Comparison of ENCODE assay signal across 8 cellular contexts in the genomic region with DNA sequence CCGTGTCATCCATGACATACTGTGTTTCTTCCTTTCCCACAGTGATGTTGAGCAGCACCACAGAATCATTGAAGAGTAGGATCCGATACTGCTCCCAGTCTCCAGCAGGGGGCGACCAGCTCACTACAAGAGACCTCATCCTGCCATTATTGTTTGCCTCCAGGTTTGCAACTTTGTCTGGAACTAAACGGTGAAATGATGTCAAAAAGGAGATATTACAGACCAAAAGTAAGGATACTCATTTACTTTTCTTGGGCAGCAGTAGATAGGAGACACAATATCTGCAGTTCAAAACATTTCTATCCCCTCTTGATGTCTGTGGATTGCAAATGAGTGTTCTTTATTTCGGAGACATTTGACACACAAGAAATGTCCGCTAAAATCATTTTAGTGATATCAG. TPM values are rescaled to one million over a fixed set of nuclear protein-coding genes. Genes with fewer than 3 reads are reported as not detected.
A peak's percentile ranks its signal among the peaks of the same experiment; 100 is the strongest.
DNase-seq lines count a peak whose midpoint lies in the region; ATAC-seq, FAIRE-seq and TF ChIP-seq lines count a peak whose summit lies in the region.

No MANE protein-coding gene starts in this region.

- peaks cover 27% of the 10 kb centered on the region for H3K9me3 Mint-ChIP-seq in WTC11

- peak; percentile 84 for FAIRE-seq in HepG2 (lab: Jason Lieb, UNC)

- peak; percentile 83 for TF ChIP-seq CTCF in WTC11 (IDR thresholded peaks at IDR 0.05)
- peak; percentile 84 for TF ChIP-seq CTCF in HepG2 (CRISPR knock-in tag; IDR thresholded peaks at IDR 0.05)

- no peaks in the 10 kb centered on the region; the same call in 1 of the 2 replicates for H3K27me3 Mint-ChIP-seq in WTC11 (ENCODE audit: low read depth)

- H3K27me3 ChIP-seq in HepG2 (ENCODE audit: control insufficient read depth in 1 of 2, insufficient read depth in 2 of 2, low read length in 2 of 2) = no peaks in the 10 kb centered on the region

- TF ChIP-seq POLR2A in HepG2 (IDR thresholded peaks at IDR 0.05; ENCODE audit: insufficient read depth in 1 of 2, low read depth in 2 of 2, low read length in 2 of 2) = no peak

- CTCF ChIA-PET in WTC11 (lab: Charles Lee) = interaction anchor here (0.6 to 1.9 kb wide), 10 partner anchors 8 to 131 kb away, joined by 3 to 12 read pairs (median 5); no protein-coding TSS in a partner anchor
- CTCF ChIA-PET in HepG2 (lab: Yijun Ruan, JAX; ENCODE audit: low intra/inter-chr PET ratio, low total read pairs) = interaction anchor here (1.5 to 2.3 kb wide), 2 partner anchors 129 to 140 kb away, joined by 10 to 18 read pairs; no protein-coding TSS in a partner anchor

- no peaks in the 10 kb centered on the region for H3K4me1 ChIP-seq in HepG2 (ENCODE audit: insufficient read depth, low read length)

- no TSS peak for BruUV-seq in HepG2 (replicated peaks; lab: Mats Ljungman, UMichigan)

- no peaks in the 10 kb centered on the region for H4K20me1 ChIP-seq in HepG2 (ENCODE audit: insufficient read depth, low read length)

- no peaks in the 10 kb centered on the region for H3K9me3 ChIP-seq in HepG2 (ENCODE audit: low read length)

- H3K9ac ChIP-seq in HepG2 (ENCODE audit: insufficient read depth, low read depth, low read length) = no peak overlapping the region

- peak; percentile 55; the same call in 1 of the 2 replicates for TF ChIP-seq RAD21 in HepG2 (CRISPR knock-in tag; IDR thresholded peaks at IDR 0.05)

- peak overlapping the region; percentile 46; the same call in 1 of the 2 replicates for H3K27ac Mint-ChIP-seq in WTC11

- no peak overlapping the region for H2AFZ ChIP-seq in HepG2 (ENCODE audit: low read length)

- in situ Hi-C loops in HepG2 (cut with HindIII; ENCODE audit: extremely low pct_ligation_motif_present, low pct_unique_long_range_greater_than_20kb) = loop anchor here (5.0 kb wide), 1 partner anchor 127 kb away; no protein-coding TSS in a partner anchor

- no peak overlapping the region for H3K27ac ChIP-seq in HepG2 (ENCODE audit: extremely low read length, insufficient read depth, low read length)

- H3K4me3 Mint-ChIP-seq in WTC11 = no peak overlapping the region

- POLR2A ChIA-PET in WTC11 (lab: Charles Lee) (interaction anchor here (0.7 kb wide), 1 partner anchor 16 kb away, joined by 3 read pairs; no protein-coding TSS in a partner anchor), HepG2 (lab: Yijun Ruan, JAX) (no interaction called here)

- peaks cover 29% of the 10 kb centered on the region for H3K36me3 Mint-ChIP-seq in WTC11

- H3K4me1 Mint-ChIP-seq in WTC11 = peaks cover 10% of the 10 kb centered on the region

- ATAC-seq in Right ventricle myocardium inferior (peak; percentile 48), HG02943 (IDR thresholded peaks at IDR 0.05; ENCODE audit: low read depth, unreplicated experiment) (peak; percentile 79), WTC11 (peak; percentile 98), HepG2 (peak; percentile 94)

- WGBS in HepG2 (ENCODE audit: low lambda C conversion rate) = 30% methylated on average over 6 of the region's 6 CpGs

- H3K4me3 ChIP-seq in HepG2 (replicated peaks in 1 of 3; ENCODE audit: insufficient read depth in 1 of 3, low read depth in 2 of 3, low read length in 3 of 3) = no peak overlapping the region

- DNase-seq in Right ventricle myocardium inferior (ENCODE audit: missing footprints) (peak; percentile 74), cardiac septum (ENCODE audit: low spot score) (no peak), NCI-H1930 (lab: John Stamatoyannopoulos, UW) (peak; percentile 18 to 37), WTC11 (ENCODE audit: low spot score) (peak; percentile 81), cerebellum (ENCODE audit: low spot score) (peak; percentile 27), HepG2 (ENCODE audit: low spot score) (peak; percentile 49)
- peak in 2 of 3 donors; percentile 12 to 19 for DNase-seq in stimulated activated CD4-positive, alpha-beta T cell treated with anti-CD3 and anti-CD28 coated beads, TNF-alpha, amount 100 ng/mL, for 1 hour (ENCODE audit: low read depth in 3 of 3, low spot score in 1 of 3)

- intact Hi-C loops in Right ventricle myocardium inferior (cut with DNase I) = loop anchor here (2.0 kb wide), 1 partner anchor 129 kb away; no protein-coding TSS in a partner anchor
- intact Hi-C loops in cardiac septum (cut with DNase I) = loop anchor here (2.0 to 10.0 kb wide), 2 partner anchors 55 to 131 kb away; no protein-coding TSS in a partner anchor
- intact Hi-C loops in HepG2 (cut with micrococcal nuclease; ENCODE audit: unreplicated experiment) = loop anchor here (1.0 kb wide), 2 partner anchors 130 to 140 kb away; no protein-coding TSS in a partner anchor

- TF ChIP-seq EP300 in HepG2 (IDR thresholded peaks at IDR 0.05; ENCODE audit: low read depth in 2 of 2, low read length in 2 of 2) (no peak), HepG2 (CRISPR knock-in tag; IDR thresholded peaks at IDR 0.05; ENCODE audit: borderline replicate concordance) (no peak)

- no peaks in the 10 kb centered on the region for H3K36me3 ChIP-seq in HepG2 (replicated peaks in 1 of 2; ENCODE audit: control insufficient read depth in 1 of 2, insufficient read depth in 2 of 2, low read length in 2 of 2)

- no peak overlapping the region for H3K4me2 ChIP-seq in HepG2 (ENCODE audit: low read depth, low read length)

- no peaks in the 10 kb centered on the region for H3K79me2 ChIP-seq in HepG2 (ENCODE audit: insufficient read depth, low read length)

TF ChIP-seq in WTC11, 78 proteins besides CTCF, POLR2A, EP300 and RAD21 (continues in another document):
- TF ChIP-seq ATF1 (CRISPR knock-in tag; IDR thresholded peaks at IDR 0.05) = no peak
- TF ChIP-seq ZBTB43 (CRISPR knock-in tag; IDR thresholded peaks at IDR 0.05) = no peak

TF ChIP-seq in HepG2, 621 proteins besides CTCF, POLR2A, EP300 and RAD21:
- TF ChIP-seq ZNF138 (CRISPR knock-in tag; IDR thresholded peaks at IDR 0.05; ENCODE audit: low read depth) (no peak), STAG1 (CRISPR knock-in tag; IDR thresholded peaks at IDR 0.05) (peak; percentile 80), ZBTB3 (CRISPR knock-in tag; IDR thresholded peaks at IDR 0.05; ENCODE audit: borderline replicate concordance, low read depth) (no peak), PHF8 (CRISPR knock-in tag; IDR thresholded peaks at IDR 0.05) (no peak), SMC3 (IDR thresholded peaks at IDR 0.05; ENCODE audit: low read length) (peak; percentile 76), ATF2 (CRISPR knock-in tag; IDR thresholded peaks at IDR 0.05) (no peak), ASH2L (IDR thresholded peaks at IDR 0.05; ENCODE audit: insufficient read length, low read depth, low read length) (no peak), SKI (IDR thresholded peaks at IDR 0.05; ENCODE audit: partially characterized antibody) (no peak), MIXL1 (CRISPR knock-in tag; IDR thresholded peaks at IDR 0.05) (peak; percentile 15; the same call in 1 of the 2 replicates), ZNF644 (CRISPR knock-in tag; IDR thresholded peaks at IDR 0.05; ENCODE audit: low read depth) (peak; percentile 65; the same call in 1 of the 2 replicates)
- TF ChIP-seq, protein P1, sequence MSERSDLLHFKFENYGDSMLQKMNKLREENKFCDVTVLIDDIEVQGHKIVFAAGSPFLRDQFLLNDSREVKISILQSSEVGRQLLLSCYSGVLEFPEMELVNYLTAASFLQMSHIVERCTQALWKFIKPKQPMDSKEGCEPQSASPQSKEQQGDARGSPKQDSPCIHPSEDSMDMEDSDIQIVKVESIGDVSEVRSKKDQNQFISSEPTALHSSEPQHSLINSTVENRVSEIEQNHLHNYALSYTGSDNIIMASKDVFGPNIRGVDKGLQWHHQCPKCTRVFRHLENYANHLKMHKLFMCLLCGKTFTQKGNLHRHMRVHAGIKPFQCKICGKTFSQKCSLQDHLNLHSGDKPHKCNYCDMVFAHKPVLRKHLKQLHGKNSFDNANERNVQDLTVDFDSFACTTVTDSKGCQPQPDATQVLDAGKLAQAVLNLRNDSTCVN (CRISPR knock-in tag; IDR thresholded peaks at IDR 0.05; ENCODE audit: borderline replicate concordance) = no peak

RNA-seq across cellular contexts. Expression of gene PTPRB, which starts 47.2 kb away (rescaled TPM):
- total RNA-seq in Right ventricle myocardium inferior = 38.1 TPM
- total RNA-seq in cardiac septum = 28.9 TPM
- total RNA-seq in WTC11 (2021) = 2.9 to 3.3 TPM (median 3.1 TPM) in 3 replicates
- 8.3 TPM for total RNA-seq in cerebellum
- 0.02 TPM in 1 of 2 replicates, not detected in the other for total RNA-seq in HepG2 (2016; rRNA removed; fragmentation: Illumina TruSeq; extraction: Trizol)
- not detected in 2 replicates for total RNA-seq in HepG2 (2016; cell fraction: cytosol; rRNA removed; fragmentation: Illumina TruSeq; extraction: Trizol; ENCODE audit: low read depth)
- total RNA-seq in HepG2 (2016; cell fraction: insoluble cytoplasmic fraction; rRNA removed; fragmentation: Illumina TruSeq; extraction: Trizol) = under 0.01 TPM in 1 of 2 replicates, not detected in the other
- not detected in 2 replicates for total RNA-seq in HepG2 (2016; cell fraction: membrane; rRNA removed; fragmentation: Illumina TruSeq; extraction: Trizol)
- total RNA-seq in HepG2 (2016; cell fraction: nucleus; rRNA removed; fragmentation: Illumina TruSeq; extraction: Trizol) = not detected in 2 replicates
- polyA plus RNA-seq in HepG2 (2011; rRNA removed) = 0.05 and 0.07 TPM in 2 replicates
- polyA plus RNA-seq in HepG2 (2011; cell fraction: cytosol; rRNA removed) = 0.03 and 0.04 TPM in 2 replicates
- 0.05 and 0.12 TPM in 2 replicates for polyA plus RNA-seq in HepG2 (2011; cell fraction: nucleus; rRNA removed)
- polyA plus RNA-seq in HepG2 (2012) = 0.16 and 0.24 TPM in 2 replicates
- not detected in 2 replicates for polyA plus RNA-seq in HepG2 (2016; cell fraction: cytosol; fragmentation: Illumina TruSeq; extraction: Trizol; ENCODE audit: low read depth)
- polyA plus RNA-seq in HepG2 (2016; cell fraction: insoluble cytoplasmic fraction; fragmentation: Illumina TruSeq; extraction: Trizol; ENCODE audit: low read depth) = 0.02 TPM in 1 of 2 replicates, not detected in the other
- polyA plus RNA-seq in HepG2 (2016; cell fraction: membrane; fragmentation: Illumina TruSeq; extraction: Trizol; ENCODE audit: low read depth) = not detected in 2 replicates
- polyA plus RNA-seq in HepG2 (2016; cell fraction: nucleus; fragmentation: Illumina TruSeq; extraction: Trizol; ENCODE audit: insufficient read depth, low read depth) = not detected in 2 replicates
- 0.24 and 2.9 TPM in 2 replicates for polyA minus RNA-seq in HepG2 (2011; rRNA and poly(A)+ RNA removed; ENCODE audit: low replicate concordance)
- polyA minus RNA-seq in HepG2 (2011; cell fraction: cytosol; rRNA and poly(A)+ RNA removed) = 0.10 TPM in 1 of 2 replicates, not detected in the other
- polyA minus RNA-seq in HepG2 (2011; cell fraction: nucleus; rRNA and poly(A)+ RNA removed) = 0.39 and 0.75 TPM in 2 replicates

Comparison
In these comparisons a context has a peak if more than half of its experiments do, and no peak if none do; other contexts are left out.
1. ATAC-seq: peak in every context shown above with its lines; median percentile 98 in WTC11; 94 in HepG2; 79 in HG02943; 48 in Right ventricle myocardium inferior.